Comparison of ENCODE assay signal across 34 cellular contexts in genomic region chr1:14111121-14111520, GRCh38.
"Had no signal": no experiment of that assay in that cellular context is flagged by ENCODE, and none has a peak within 500 bp of the region (broad histone marks: within the 10 kb centered on the region; RNA-seq: fewer than 3 reads in every experiment).

No MANE protein-coding gene starts in this region.

- H3K4me3 Mint-ChIP-seq: activated CD4-positive, alpha-beta memory T cell treated with anti-CD3 and anti-CD28 coated beads for 36 hours; activated CD4-positive, alpha-beta T cell treated with anti-CD3 and anti-CD28 coated beads, Interleukin-2, amount 10 ng/mL, durations not matched to agents 24 days and 14 days; activated naive CD4-positive, alpha-beta T cell treated with anti-CD3 and anti-CD28 coated beads for 36 hours; activated naive CD8-positive, alpha-beta T cell treated with anti-CD3 and anti-CD28 coated beads, Interleukin-2, amount 10 ng/mL, durations not matched to agents 7 days and 5 days; activated T-helper 1 cell treated with anti-CD3 and anti-CD28 coated beads, Interleukin-12 subunit alpha, Interleukin-12 subunit beta, Interleukin-2, Interleukin-4 antibody, amounts not matched to agents 30 ng/mL and 10 ng/mL and 1 ng/mL, durations not matched to agents 14 hours and 24 hours and 36 hours; brain; immature natural killer cell; memory B cell; naive thymus-derived CD4-positive, alpha-beta T cell had no signal

- H3K27ac Mint-ChIP-seq: activated CD4-positive, alpha-beta memory T cell treated with anti-CD3 and anti-CD28 coated beads for 36 hours; activated CD4-positive, alpha-beta T cell treated with anti-CD3 and anti-CD28 coated beads, Interleukin-2, amount 10 ng/mL, durations not matched to agents 24 days and 14 days; activated naive CD4-positive, alpha-beta T cell treated with anti-CD3 and anti-CD28 coated beads for 36 hours; activated naive CD8-positive, alpha-beta T cell treated with anti-CD3 and anti-CD28 coated beads, Interleukin-2, amount 10 ng/mL, durations not matched to agents 7 days and 5 days; activated T-helper 1 cell treated with anti-CD3 and anti-CD28 coated beads, Interleukin-12 subunit alpha, Interleukin-12 subunit beta, Interleukin-2, Interleukin-4 antibody, amounts not matched to agents 30 ng/mL and 10 ng/mL and 1 ng/mL, durations not matched to agents 14 hours and 24 hours and 36 hours; immature natural killer cell; memory B cell; naive thymus-derived CD4-positive, alpha-beta T cell had no signal

- ATAC-seq: naive thymus-derived CD4-positive, alpha-beta T cell; pancreas; sciatic nerve; stimulated activated naive CD8-positive, alpha-beta T cell treated with anti-CD3 and anti-CD28 coated beads, Interleukin-15, Interleukin-2, amounts not matched to agents 100 U/mL and 50 U/mL, for 24 hours had no signal

- H3K27me3 ChIP-seq: ascending aorta, cardiac muscle cell, dorsolateral prefrontal cortex, pancreas, testis, transverse colon had no signal

- H3K36me3 ChIP-seq: ascending aorta, cardiac muscle cell, pancreas, prostate gland, transverse colon, WERI-Rb-1 had no signal

- H3K4me1 ChIP-seq: prostate gland, testis, transverse colon had no signal

- H3K9me3 Mint-ChIP-seq: activated CD4-positive, alpha-beta memory T cell treated with anti-CD3 and anti-CD28 coated beads for 36 hours; activated CD4-positive, alpha-beta T cell treated with anti-CD3 and anti-CD28 coated beads, Interleukin-2, amount 10 ng/mL, durations not matched to agents 24 days and 14 days; activated naive CD4-positive, alpha-beta T cell treated with anti-CD3 and anti-CD28 coated beads for 36 hours; activated naive CD8-positive, alpha-beta T cell treated with anti-CD3 and anti-CD28 coated beads, Interleukin-2, amount 10 ng/mL, durations not matched to agents 7 days and 5 days; activated T-helper 1 cell treated with anti-CD3 and anti-CD28 coated beads, Interleukin-12 subunit alpha, Interleukin-12 subunit beta, Interleukin-2, Interleukin-4 antibody, amounts not matched to agents 30 ng/mL and 10 ng/mL and 1 ng/mL, durations not matched to agents 14 hours and 24 hours and 36 hours; immature natural killer cell; memory B cell had no signal

- H3K27ac ChIP-seq: ascending aorta, cardiac muscle cell, coronary artery, dorsolateral prefrontal cortex, pancreas, prostate gland, skin epidermis, testis, transverse colon, WERI-Rb-1 had no signal

- H3K4me1 Mint-ChIP-seq: memory B cell had no signal

- DNase-seq: activated CD4-positive, alpha-beta memory T cell treated with anti-CD3 and anti-CD28 coated beads for 36 hours; activated CD4-positive, alpha-beta T cell treated with anti-CD3 and anti-CD28 coated beads, Interleukin-2, amount 10 ng/mL, durations not matched to agents 24 days and 14 days; activated CD4-positive, CD25-positive, alpha-beta regulatory T cell treated with anti-CD3 and anti-CD28 coated beads, Interleukin-2, amount 50 U/mL, for 72 hours; activated CD8-positive, alpha-beta memory T cell treated with anti-CD3 and anti-CD28 coated beads, Interleukin-2, amount 50 U/mL, for 4 hours; activated effector memory CD4-positive, alpha-beta T cell treated with anti-CD3 and anti-CD28 coated beads, Interleukin-2, amount 50 U/mL, for 16 hours; activated naive CD4-positive, alpha-beta T cell treated with anti-CD3 and anti-CD28 coated beads for 36 hours; activated naive CD8-positive, alpha-beta T cell treated with anti-CD3 and anti-CD28 coated beads, Interleukin-2, amount 10 ng/mL, durations not matched to agents 7 days and 5 days; activated T-cell treated with anti-CD3 and anti-CD28 coated beads, Interleukin-2, amount 50 U/mL, for 1 hour; dorsolateral prefrontal cortex; effector memory CD4-positive, alpha-beta T cell; foreskin fibroblast; immature natural killer cell; midbrain; naive thymus-derived CD4-positive, alpha-beta T cell; nucleus accumbens; pancreas; retina; stimulated activated CD4-positive, alpha-beta T cell treated with anti-CD3 and anti-CD28 coated beads, Interleukin-12 subunit alpha, Interleukin-12 subunit beta, amount 100 ng/mL, for 4 hours; stimulated activated CD4-positive, alpha-beta T cell treated with anti-CD3 and anti-CD28 coated beads, Interleukin-4, amount 100 ng/mL, for 1 hour; stimulated activated naive CD8-positive, alpha-beta T cell treated with anti-CD3 and anti-CD28 coated beads, Interleukin-15, Interleukin-2, amounts not matched to agents 100 U/mL and 50 U/mL, for 24 hours; T-helper 1 cell; T-helper 9 cell; testis; transverse colon; WERI-Rb-1 had no signal

- H3K36me3 Mint-ChIP-seq: activated CD4-positive, alpha-beta memory T cell treated with anti-CD3 and anti-CD28 coated beads for 36 hours; activated naive CD8-positive, alpha-beta T cell treated with anti-CD3 and anti-CD28 coated beads, Interleukin-2, amount 10 ng/mL, durations not matched to agents 7 days and 5 days; brain; immature natural killer cell; memory B cell; naive thymus-derived CD4-positive, alpha-beta T cell had no signal

- H3K27me3 Mint-ChIP-seq: activated CD4-positive, alpha-beta T cell treated with anti-CD3 and anti-CD28 coated beads, Interleukin-2, amount 10 ng/mL, durations not matched to agents 24 days and 14 days had no signal

- H3K9me3 ChIP-seq: ascending aorta, pancreas, prostate gland, testis, transverse colon had no signal

- H3K4me3 ChIP-seq: ascending aorta, cardiac muscle cell, coronary artery, dorsolateral prefrontal cortex, pancreas, prostate gland, skin epidermis, testis, transverse colon had no signal
